ENCODE assay signal across 2 cellular contexts in the genomic region with DNA sequence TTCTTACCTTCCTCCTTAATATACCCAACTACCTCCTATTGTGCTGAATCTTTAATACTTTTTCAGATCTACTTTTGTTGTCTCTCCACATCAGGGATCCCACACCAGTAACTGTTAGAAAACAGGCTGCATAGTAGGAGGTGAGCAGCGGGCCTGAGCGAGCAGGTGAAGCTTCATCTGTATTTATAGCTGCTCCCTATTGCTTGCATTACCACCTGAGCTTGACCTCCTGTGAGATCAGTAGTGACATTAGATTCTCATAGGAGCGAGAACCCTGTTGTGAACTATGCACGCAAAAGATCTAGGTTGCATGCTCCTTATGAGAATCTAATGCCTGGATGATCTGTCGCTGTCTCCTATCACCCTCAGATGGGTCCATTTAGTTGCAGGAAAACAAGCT.
TF ChIP-seq lines count a peak whose summit lies in the region.

No MANE protein-coding gene starts in this region.

TF ChIP-seq in HEK293, 187 proteins besides CTCF, POLR2A, EP300 and RAD21 (continued from another document):
- peak; percentile 95 for TF ChIP-seq ZNF610 (tag by site-specific recombination; IDR thresholded peaks at IDR 0.05; ENCODE audit: borderline replicate concordance)

TF ChIP-seq in SK-N-SH, 30 proteins besides CTCF, POLR2A, EP300 and RAD21 (continued from another document):
- TF ChIP-seq MAX (IDR thresholded peaks at IDR 0.05; ENCODE audit: low read depth) (no peak), NFIC (IDR thresholded peaks at IDR 0.05; ENCODE audit: borderline replicate concordance) (no peak), PBX3 (IDR thresholded peaks at IDR 0.05) (no peak), POLR2AphosphoS5 (IDR thresholded peaks at IDR 0.05; ENCODE audit: low read depth, low read length) (no peak), SMC3 (IDR thresholded peaks at IDR 0.05; ENCODE audit: low read depth, low read length) (no peak), GATA2 (CRISPR knock-in tag; IDR thresholded peaks at IDR 0.05) (no peak)
- TF ChIP-seq, protein P1, sequence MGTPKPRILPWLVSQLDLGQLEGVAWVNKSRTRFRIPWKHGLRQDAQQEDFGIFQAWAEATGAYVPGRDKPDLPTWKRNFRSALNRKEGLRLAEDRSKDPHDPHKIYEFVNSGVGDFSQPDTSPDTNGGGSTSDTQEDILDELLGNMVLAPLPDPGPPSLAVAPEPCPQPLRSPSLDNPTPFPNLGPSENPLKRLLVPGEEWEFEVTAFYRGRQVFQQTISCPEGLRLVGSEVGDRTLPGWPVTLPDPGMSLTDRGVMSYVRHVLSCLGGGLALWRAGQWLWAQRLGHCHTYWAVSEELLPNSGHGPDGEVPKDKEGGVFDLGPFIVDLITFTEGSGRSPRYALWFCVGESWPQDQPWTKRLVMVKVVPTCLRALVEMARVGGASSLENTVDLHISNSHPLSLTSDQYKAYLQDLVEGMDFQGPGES (IDR thresholded peaks at IDR 0.05; ENCODE audit: low read depth, low read length): no peak
